In the genomic region with DNA sequence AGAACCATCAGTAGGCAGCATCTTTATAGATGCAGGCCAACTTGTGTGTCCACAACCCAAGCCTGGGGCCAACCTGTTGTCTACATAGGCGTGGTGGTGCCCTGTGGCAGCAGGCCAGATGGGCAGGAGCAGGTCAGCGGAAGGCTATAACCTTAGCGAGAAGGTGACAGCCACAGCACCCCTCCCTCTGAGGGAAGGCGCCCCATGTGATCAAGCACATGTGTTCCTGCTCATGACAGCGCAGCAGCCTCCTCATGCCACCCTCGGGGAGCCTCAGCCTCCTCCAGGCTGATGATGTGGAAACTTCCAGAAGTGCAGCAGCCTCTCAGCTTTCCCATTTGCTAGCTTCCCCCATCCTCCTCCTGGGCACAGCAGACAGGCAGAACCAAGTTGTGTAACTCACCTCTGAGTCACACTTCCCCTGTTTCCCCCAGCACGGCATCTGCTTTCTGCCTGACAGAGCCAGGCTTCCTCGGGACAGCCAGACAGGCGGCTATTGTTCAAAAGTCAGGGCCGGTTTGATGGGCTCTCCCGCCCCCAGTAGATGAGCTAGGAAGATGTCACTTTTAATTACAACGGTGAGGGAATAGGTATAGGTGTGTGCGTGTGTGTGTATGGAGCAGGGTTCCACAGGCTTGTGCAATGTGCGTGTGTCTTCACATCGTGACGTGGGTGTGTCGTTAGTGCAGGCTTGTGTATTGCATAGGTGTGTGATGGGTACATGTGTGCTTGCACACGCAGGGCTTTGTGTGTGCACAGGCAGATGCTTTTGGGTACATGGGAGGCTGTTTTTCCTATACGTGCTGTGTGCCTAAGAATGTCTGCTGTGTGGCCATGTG, we compare ENCODE assay signal across 1 cellular context.
TF ChIP-seq lines count a peak whose summit lies in the region.

No MANE protein-coding gene starts in this region.

TF ChIP-seq in HCT116, 20 proteins besides CTCF, POLR2A, EP300 and RAD21 (continued from another document):
- TF ChIP-seq, protein P1, sequence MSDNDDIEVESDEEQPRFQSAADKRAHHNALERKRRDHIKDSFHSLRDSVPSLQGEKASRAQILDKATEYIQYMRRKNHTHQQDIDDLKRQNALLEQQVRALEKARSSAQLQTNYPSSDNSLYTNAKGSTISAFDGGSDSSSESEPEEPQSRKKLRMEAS (IDR thresholded peaks at IDR 0.05) = peak; percentile 75
- no peak for TF ChIP-seq ZFX (IDR thresholded peaks at IDR 0.05)
- TF ChIP-seq, protein P2, sequence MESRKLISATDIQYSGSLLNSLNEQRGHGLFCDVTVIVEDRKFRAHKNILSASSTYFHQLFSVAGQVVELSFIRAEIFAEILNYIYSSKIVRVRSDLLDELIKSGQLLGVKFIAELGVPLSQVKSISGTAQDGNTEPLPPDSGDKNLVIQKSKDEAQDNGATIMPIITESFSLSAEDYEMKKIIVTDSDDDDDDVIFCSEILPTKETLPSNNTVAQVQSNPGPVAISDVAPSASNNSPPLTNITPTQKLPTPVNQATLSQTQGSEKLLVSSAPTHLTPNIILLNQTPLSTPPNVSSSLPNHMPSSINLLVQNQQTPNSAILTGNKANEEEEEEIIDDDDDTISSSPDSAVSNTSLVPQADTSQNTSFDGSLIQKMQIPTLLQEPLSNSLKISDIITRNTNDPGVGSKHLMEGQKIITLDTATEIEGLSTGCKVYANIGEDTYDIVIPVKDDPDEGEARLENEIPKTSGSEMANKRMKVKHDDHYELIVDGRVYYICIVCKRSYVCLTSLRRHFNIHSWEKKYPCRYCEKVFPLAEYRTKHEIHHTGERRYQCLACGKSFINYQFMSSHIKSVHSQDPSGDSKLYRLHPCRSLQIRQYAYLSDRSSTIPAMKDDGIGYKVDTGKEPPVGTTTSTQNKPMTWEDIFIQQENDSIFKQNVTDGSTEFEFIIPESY (IDR thresholded peaks at IDR 0.05; ENCODE audit: extremely low read depth, insufficient replicate concordance, low read length) = no peak
- TF ChIP-seq POLR2AphosphoS5 (IDR thresholded peaks at IDR 0.05; ENCODE audit: low read depth, low read length) = no peak
- no peak for TF ChIP-seq ZNF274 (IDR thresholded peaks at IDR 0.05; ENCODE audit: low read depth, low read length)
- TF ChIP-seq SIN3A (IDR thresholded peaks at IDR 0.05; ENCODE audit: low read depth) = 0 out of 2 replicates have a peak, but pooled peaks have one; percentile 46
- no peak for TF ChIP-seq EZH2phosphoT487 (IDR thresholded peaks at IDR 0.05; ENCODE audit: borderline replicate concordance)
- TF ChIP-seq EGR1 (IDR thresholded peaks at IDR 0.05; ENCODE audit: low read depth) = no peak
- no peak for TF ChIP-seq SRF (IDR thresholded peaks at IDR 0.05; ENCODE audit: low read depth)
